In the genomic region with DNA sequence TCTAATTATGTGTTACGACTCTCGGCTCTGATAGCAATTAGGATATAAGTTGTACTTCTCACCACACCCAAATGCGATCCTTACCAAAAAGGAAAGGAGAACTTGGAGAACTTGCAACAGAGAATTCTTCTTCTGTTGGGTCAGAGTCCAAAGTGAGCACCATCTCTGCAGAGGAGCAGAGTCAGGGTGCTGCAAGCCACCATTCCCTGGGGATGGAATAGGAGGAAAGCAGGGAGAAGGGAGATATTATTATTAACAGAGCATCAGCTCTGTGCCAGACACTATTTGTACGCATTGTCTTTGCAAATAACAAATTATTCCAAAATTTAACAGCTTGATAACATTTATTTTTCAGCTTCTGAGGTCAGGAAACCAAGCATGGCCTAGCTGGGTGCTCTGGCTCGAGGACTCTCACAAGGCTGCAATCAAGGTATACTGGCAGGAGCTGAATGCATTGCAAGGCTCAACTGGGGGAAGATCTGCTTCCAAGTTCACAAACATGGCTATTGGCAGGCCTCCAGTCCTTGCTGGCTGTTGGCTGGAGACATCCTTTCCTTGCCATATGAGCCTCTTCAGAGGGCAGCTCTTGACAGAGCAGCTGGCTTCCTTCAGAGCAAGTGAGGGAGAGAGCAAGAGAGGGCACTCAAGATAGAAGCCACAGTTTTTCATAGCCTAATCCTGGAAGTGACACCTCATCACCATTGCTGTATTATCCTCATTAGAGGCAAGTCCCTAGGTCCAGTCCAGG, we compare ENCODE assay signal across 2 cellular contexts.
TF ChIP-seq lines count a peak whose summit lies in the region.

No MANE protein-coding gene starts in this region.

TF ChIP-seq in liver, 16 proteins besides CTCF, POLR2A, EP300 and RAD21 (continued from another document):
- no peak for TF ChIP-seq SP1 (IDR thresholded peaks at IDR 0.05)
- TF ChIP-seq MAX (IDR thresholded peaks at IDR 0.05) = no peak

TF ChIP-seq in HepG2, 621 proteins besides CTCF, POLR2A, EP300 and RAD21 (continued from another document):
- TF ChIP-seq, protein P1, sequence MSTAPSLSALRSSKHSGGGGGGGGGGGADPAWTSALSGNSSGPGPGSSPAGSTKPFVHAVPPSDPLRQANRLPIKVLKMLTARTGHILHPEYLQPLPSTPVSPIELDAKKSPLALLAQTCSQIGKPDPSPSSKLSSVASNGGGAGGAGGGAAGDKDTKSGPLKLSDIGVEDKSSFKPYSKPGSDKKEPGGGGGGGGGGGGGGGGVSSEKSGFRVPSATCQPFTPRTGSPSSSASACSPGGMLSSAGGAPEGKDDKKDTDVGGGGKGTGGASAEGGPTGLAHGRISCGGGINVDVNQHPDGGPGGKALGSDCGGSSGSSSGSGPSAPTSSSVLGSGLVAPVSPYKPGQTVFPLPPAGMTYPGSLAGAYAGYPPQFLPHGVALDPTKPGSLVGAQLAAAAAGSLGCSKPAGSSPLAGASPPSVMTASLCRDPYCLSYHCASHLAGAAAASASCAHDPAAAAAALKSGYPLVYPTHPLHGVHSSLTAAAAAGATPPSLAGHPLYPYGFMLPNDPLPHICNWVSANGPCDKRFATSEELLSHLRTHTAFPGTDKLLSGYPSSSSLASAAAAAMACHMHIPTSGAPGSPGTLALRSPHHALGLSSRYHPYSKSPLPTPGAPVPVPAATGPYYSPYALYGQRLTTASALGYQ (CRISPR knock-in tag; IDR thresholded peaks at IDR 0.05) = no peak
- no peak for TF ChIP-seq HNF4G (IDR thresholded peaks at IDR 0.05; ENCODE audit: borderline replicate concordance, low read depth, low read length)
- no peak for TF ChIP-seq HNF4G (CRISPR knock-in tag; IDR thresholded peaks at IDR 0.05; ENCODE audit: borderline replicate concordance, low read depth)
